ENCODE assay signal across 1 cellular context in genomic region chr12:51683763-51684357, GRCh38.
TF ChIP-seq lines count a peak whose summit lies in the region.

No MANE protein-coding gene starts in this region.

TF ChIP-seq in HEK293, 187 proteins besides CTCF, POLR2A, EP300 and RAD21 (continued from another document):
- TF ChIP-seq PRDM10 (tag by site-specific recombination; IDR thresholded peaks at IDR 0.05) (no peak), ZEB2 (tag by site-specific recombination; IDR thresholded peaks at IDR 0.05) (0 out of 2 replicates have a peak, but pooled peaks have one; percentile 37), ZNF580 (tag by site-specific recombination; IDR thresholded peaks at IDR 0.05) (no peak), BCL6B (tag by site-specific recombination; IDR thresholded peaks at IDR 0.05) (peak; percentile 63; the same call in 1 of the 2 replicates), PRDM6 (tag by site-specific recombination; IDR thresholded peaks at IDR 0.05) (peak; percentile 95)
